Comparison of ENCODE assay signal across 1 cellular context in the genomic region with DNA sequence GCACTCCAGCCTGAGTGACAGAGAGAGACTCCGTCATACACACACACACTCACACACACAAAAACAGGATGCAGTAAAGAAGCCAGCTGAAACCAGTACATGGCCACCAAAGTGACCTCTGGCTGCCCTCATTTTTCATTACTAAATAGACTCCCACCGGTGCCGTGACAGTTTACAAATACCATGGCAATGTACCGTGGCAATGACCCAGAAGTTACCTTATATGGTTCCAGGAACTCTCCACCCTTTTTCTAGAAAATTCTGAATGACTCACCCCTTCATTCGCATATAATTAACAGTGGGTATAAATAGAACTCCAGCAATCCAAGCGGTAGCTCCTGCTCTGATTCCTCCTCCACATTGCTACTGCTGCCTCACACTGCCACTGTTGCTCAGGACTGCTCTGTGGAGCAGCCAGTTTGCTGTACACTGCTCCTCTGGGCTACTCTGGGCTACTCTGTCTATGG.
A peak's percentile ranks its signal among the peaks of the same experiment; 100 is the strongest.
TF ChIP-seq lines count a peak whose summit lies in the region.

No MANE protein-coding gene starts in this region.

TF ChIP-seq in K562, 482 proteins besides CTCF, POLR2A, EP300 and RAD21 (continued from another document):
- peak in 1 of 2 experiments; percentile 13; a peak in 1 of 4 replicates for TF ChIP-seq NRF1 (conservative IDR thresholded peaks at IDR 0.05 in 1 of 2, IDR thresholded peaks at IDR 0.05 in 1 of 2)
- TF ChIP-seq, protein P1, sequence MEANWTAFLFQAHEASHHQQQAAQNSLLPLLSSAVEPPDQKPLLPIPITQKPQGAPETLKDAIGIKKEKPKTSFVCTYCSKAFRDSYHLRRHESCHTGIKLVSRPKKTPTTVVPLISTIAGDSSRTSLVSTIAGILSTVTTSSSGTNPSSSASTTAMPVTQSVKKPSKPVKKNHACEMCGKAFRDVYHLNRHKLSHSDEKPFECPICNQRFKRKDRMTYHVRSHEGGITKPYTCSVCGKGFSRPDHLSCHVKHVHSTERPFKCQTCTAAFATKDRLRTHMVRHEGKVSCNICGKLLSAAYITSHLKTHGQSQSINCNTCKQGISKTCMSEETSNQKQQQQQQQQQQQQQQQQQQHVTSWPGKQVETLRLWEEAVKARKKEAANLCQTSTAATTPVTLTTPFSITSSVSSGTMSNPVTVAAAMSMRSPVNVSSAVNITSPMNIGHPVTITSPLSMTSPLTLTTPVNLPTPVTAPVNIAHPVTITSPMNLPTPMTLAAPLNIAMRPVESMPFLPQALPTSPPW (CRISPR knock-in tag; IDR thresholded peaks at IDR 0.05) = 0 out of 2 replicates have a peak, but pooled peaks have one; percentile 19
- TF ChIP-seq, protein P2, sequence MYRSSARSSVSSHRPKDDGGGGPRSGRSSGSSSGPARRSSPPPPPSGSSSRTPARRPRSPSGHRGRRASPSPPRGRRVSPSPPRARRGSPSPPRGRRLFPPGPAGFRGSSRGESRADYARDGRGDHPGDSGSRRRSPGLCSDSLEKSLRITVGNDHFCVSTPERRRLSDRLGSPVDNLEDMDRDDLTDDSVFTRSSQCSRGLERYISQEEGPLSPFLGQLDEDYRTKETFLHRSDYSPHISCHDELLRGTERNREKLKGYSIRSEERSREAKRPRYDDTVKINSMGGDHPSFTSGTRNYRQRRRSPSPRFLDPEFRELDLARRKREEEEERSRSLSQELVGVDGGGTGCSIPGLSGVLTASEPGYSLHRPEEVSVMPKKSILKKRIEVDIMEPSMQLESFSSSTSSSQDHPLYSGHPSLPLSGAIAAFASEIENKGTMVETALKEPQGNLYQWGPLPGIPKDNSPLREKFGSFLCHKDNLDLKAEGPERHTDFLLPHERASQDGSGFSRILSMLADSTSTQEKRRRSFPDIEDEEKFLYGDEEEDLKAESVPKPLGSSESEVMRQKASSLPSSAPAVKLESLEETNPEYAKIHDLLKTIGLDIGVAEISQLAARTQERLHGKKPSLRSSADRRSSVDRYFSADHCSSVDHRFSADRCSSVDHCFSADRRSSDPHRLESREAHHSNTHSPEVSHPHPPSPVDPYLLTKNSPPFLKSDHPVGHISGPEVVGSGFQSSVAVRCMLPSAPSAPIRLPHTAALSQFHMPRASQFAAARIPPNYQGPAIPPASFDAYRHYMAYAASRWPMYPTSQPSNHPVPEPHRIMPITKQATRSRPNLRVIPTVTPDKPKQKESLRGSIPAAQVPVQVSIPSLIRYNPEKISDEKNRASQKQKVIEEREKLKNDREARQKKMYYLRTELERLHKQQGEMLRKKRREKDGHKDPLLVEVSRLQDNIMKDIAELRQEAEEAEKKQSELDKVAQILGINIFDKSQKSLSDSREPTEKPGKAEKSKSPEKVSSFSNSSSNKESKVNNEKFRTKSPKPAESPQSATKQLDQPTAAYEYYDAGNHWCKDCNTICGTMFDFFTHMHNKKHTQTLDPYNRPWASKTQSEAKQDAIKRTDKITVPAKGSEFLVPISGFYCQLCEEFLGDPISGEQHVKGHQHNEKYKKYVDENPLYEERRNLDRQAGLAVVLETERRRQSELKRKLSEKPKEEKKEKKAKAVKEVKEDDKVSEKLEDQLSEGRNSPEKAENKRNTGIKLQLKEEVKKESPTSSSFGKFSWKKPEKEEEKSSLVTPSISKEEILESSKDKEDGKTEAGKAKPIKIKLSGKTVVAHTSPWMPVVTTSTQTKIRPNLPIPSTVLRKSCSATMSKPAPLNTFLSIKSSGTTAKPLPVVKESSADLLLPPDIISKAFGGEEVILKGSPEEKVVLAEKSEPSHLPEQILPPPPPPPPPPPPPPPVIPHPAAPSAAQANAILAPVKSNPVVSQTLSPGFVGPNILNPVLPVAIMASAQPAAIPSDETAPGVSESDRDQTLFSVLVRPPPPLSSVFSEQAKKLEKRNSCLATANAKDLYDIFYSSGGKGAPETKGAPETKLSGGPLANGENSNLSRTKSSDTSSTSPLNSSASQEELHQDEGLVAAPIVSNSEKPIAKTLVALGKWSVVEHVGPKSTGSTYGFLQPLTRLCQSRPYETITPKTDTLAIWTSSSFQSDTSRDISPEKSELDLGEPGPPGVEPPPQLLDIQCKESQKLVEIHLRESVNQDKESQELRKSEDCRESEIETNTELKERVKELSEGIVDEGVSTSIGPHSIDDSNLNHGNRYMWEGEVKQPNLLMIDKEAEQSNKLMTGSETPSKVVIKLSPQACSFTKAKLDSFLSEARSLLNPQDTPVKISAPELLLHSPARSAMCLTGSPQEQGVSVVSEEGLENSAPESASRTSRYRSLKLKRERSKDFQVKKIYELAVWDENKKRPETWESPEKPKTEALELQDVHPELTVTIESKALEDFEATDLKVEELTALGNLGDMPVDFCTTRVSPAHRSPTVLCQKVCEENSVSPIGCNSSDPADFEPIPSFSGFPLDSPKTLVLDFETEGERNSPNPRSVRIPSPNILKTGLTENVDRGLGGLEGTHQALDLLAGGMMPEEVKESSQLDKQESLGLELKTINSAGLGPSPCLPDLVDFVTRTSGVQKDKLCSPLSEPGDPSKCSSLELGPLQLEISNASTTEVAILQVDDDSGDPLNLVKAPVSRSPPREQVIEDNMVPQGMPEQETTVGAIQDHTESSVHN (IDR thresholded peaks at IDR 0.05; ENCODE audit: borderline replicate concordance in 1 of 2, low read depth in 1 of 2) = 0 out of 4 replicates have a peak, but pooled peaks of 1 of the 2 experiments have one; percentile 7
- peak; percentile 34; the same call in 1 of the 2 replicates for TF ChIP-seq NCOA1 (IDR thresholded peaks at IDR 0.05; ENCODE audit: low read depth)
- TF ChIP-seq RFX1 (IDR thresholded peaks at IDR 0.05) = peak; percentile 78
- peak; percentile 39; the same call in 1 of the 2 replicates for TF ChIP-seq TEAD4 (IDR thresholded peaks at IDR 0.05; ENCODE audit: low read length)
- TF ChIP-seq TEAD4 (CRISPR knock-in tag; IDR thresholded peaks at IDR 0.05; ENCODE audit: borderline replicate concordance) = no peak
- 0 out of 2 replicates have a peak, but pooled peaks have one; percentile 17 for TF ChIP-seq NFIC (IDR thresholded peaks at IDR 0.05)
- TF ChIP-seq MEIS2 (IDR thresholded peaks at IDR 0.05; ENCODE audit: partially characterized antibody) = peak; percentile 97
- peak; percentile 47; the same call in 1 of the 2 replicates for TF ChIP-seq CBFA2T3 (IDR thresholded peaks at IDR 0.05)
- TF ChIP-seq TBL1XR1 (IDR thresholded peaks at IDR 0.05; ENCODE audit: low read length in 2 of 2) = 0 out of 4 replicates have a peak, but pooled peaks of 1 of the 2 experiments have one; percentile 61
- TF ChIP-seq RUNX1 (IDR thresholded peaks at IDR 0.05; ENCODE audit: low read depth) = no peak
- TF ChIP-seq CTBP1 (IDR thresholded peaks at IDR 0.05; ENCODE audit: borderline replicate concordance) = 0 out of 2 replicates have a peak, but pooled peaks have one; percentile 31
- TF ChIP-seq TAF1 (IDR thresholded peaks at IDR 0.05; ENCODE audit: control insufficient read depth, extremely low read depth, insufficient read depth, low read length, severe bottlenecking) = peak; percentile 31
- TF ChIP-seq TBP (optimal IDR thresholded peaks at IDR 0.05; ENCODE audit: low read depth, low read length) = peak; percentile 67
- TF ChIP-seq TRIM24 (IDR thresholded peaks at IDR 0.05) = no peak
- peak; percentile 88 for TF ChIP-seq MEF2A (IDR thresholded peaks at IDR 0.05; ENCODE audit: control insufficient read depth, low read depth, low read length)
- peak; percentile 53; the same call in 1 of the 2 replicates for TF ChIP-seq ETV1 (tag; conservative IDR thresholded peaks at IDR 0.05; ENCODE audit: low read depth)
- TF ChIP-seq ZNF79 (CRISPR knock-in tag; IDR thresholded peaks at IDR 0.05; ENCODE audit: low read depth) = no peak
- peak; percentile 84 for TF ChIP-seq STAT5A (IDR thresholded peaks at IDR 0.05; ENCODE audit: borderline replicate concordance, low read length)
- TF ChIP-seq, protein P3, sequence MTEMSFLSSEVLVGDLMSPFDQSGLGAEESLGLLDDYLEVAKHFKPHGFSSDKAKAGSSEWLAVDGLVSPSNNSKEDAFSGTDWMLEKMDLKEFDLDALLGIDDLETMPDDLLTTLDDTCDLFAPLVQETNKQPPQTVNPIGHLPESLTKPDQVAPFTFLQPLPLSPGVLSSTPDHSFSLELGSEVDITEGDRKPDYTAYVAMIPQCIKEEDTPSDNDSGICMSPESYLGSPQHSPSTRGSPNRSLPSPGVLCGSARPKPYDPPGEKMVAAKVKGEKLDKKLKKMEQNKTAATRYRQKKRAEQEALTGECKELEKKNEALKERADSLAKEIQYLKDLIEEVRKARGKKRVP (CRISPR knock-in tag; IDR thresholded peaks at IDR 0.05) = no peak
- no peak for TF ChIP-seq NR2C2 (CRISPR knock-in tag; IDR thresholded peaks at IDR 0.05)
- peak; percentile 74 for TF ChIP-seq NR2C2 (tag; IDR thresholded peaks at IDR 0.05)
- 0 out of 2 replicates have a peak, but pooled peaks have one; percentile 16 for TF ChIP-seq TCF3 (CRISPR knock-in tag; IDR thresholded peaks at IDR 0.05)
- TF ChIP-seq ARNT (IDR thresholded peaks at IDR 0.05) = peak in 1 of 2 experiments; percentile 97; a peak in 2 of 4 replicates
- TF ChIP-seq ATF7 (IDR thresholded peaks at IDR 0.05) = peak; percentile 76; the same call in 1 of the 2 replicates
